ENCODE assay signal across 1 cellular context in genomic region chr5:132854301-132854700, GRCh38.
TF ChIP-seq lines count a peak whose summit lies in the region.

No MANE protein-coding gene starts in this region.

TF ChIP-seq in HEK293, 187 proteins besides CTCF, POLR2A, EP300 and RAD21 (continued from another document):
- TF ChIP-seq OSR2 (tag by site-specific recombination; IDR thresholded peaks at IDR 0.05) (peak; percentile 36; the same call in 1 of the 2 replicates), ZBTB49 (tag by site-specific recombination; IDR thresholded peaks at IDR 0.05; ENCODE audit: low read depth) (no peak)
